In genomic region chr2:9941996-9942390, GRCh38 we compare ENCODE assay signal across 1 cellular context.
TF ChIP-seq lines count a peak whose summit lies in the region.

No MANE protein-coding gene starts in this region.

TF ChIP-seq in K562, 482 proteins besides CTCF, POLR2A, EP300 and RAD21:
- TF ChIP-seq MXI1 (IDR thresholded peaks at IDR 0.05; ENCODE audit: low read depth, low read length) (no peak), SIRT6 (IDR thresholded peaks at IDR 0.05; ENCODE audit: low read depth, low read length) (no peak), ZBTB7A (IDR thresholded peaks at IDR 0.05; ENCODE audit: borderline replicate concordance, control insufficient read depth, low read depth, low read length) (no peak), ZBTB5 (IDR thresholded peaks at IDR 0.05) (no peak), RUNX1 (IDR thresholded peaks at IDR 0.05; ENCODE audit: low read depth) (no peak), ZNF764 (CRISPR knock-in tag; IDR thresholded peaks at IDR 0.05; ENCODE audit: low read depth) (no peak), FOXJ2 (tag; IDR thresholded peaks at IDR 0.05) (no peak), CEBPZ (IDR thresholded peaks at IDR 0.05; ENCODE audit: borderline replicate concordance, low read depth, low read length) (no peak), CBFA2T3 (IDR thresholded peaks at IDR 0.05) (no peak)
